22 cellular contexts compared by ENCODE assay signal in the genomic region with DNA sequence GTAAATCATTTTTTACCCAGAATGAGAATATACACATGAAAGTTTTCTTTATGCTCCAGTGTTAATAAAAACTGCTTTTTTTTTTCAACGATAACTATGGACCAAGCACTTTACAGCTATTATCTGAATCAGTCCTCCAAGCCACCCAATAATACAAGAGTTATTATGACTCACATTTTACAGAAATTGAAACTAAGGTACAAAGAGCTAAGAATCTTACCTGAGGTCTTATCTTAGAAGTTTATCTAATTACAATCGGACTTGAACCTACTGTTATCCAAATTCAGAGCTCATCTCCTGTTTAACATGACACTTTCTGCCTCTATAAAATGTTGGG. TPM values are rescaled to one million over a fixed set of nuclear protein-coding genes. Genes with fewer than 3 reads are reported as not detected.
DNase-seq lines count a peak whose midpoint lies in the region; ATAC-seq, FAIRE-seq and TF ChIP-seq lines count a peak whose summit lies in the region.
"Had no signal": no experiment of that assay in that cellular context is flagged by ENCODE, and none has a peak within 500 bp of the region (broad histone marks: within the 10 kb centered on the region; RNA-seq: fewer than 3 reads in every experiment).

No MANE protein-coding gene starts in this region.

- BruUV-seq in MCF 10A (replicated peaks; lab: Mats Ljungman, UMichigan) (no TSS peak), endothelial cell of umbilical vein (replicated peaks; lab: Mats Ljungman, UMichigan) (no TSS peak)

- no peak overlapping the region for H3K4me3 ChIP-seq in breast epithelium
- H3K4me3 ChIP-seq in RWPE2 (ENCODE audit: severe bottlenecking), result no peak overlapping the region
- H3K4me3 ChIP-seq in endothelial cell of umbilical vein (replicated peaks in 1 of 3; ENCODE audit: insufficient read depth in 1 of 3, low read depth in 1 of 3, low read length in 3 of 3), result no peak overlapping the region
- no peak overlapping the region for H3K4me3 ChIP-seq in skeletal muscle satellite cell (ENCODE audit: low read length)
- no peak overlapping the region for H3K4me3 ChIP-seq in stomach
- H3K4me3 ChIP-seq: suprapubic skin had no signal

- no peak overlapping the region for H3K4me3 Mint-ChIP-seq in MCF 10A (ENCODE audit: unreplicated experiment)
- H3K4me3 Mint-ChIP-seq: T-helper 1 cell treated with Interleukin-12 subunit alpha and Interleukin-12 subunit beta and Interleukin-4 antibody, amounts not matched to agents 30 μg/mL and 1 μg/mL, for 36 hours had no signal

- intact Hi-C loops in MCF 10A (cut with micrococcal nuclease), result no loop called here
- intact Hi-C loops in breast epithelium (cut with DNase I; ENCODE audit: low total_unique reads), result no loop called here
- intact Hi-C loops in endothelial cell of umbilical vein (cut with micrococcal nuclease), result loop anchor here (2.0 kb wide), 1 partner anchor 778 kb away; no protein-coding TSS in a partner anchor
- intact Hi-C loops in stomach (cut with DNase I; ENCODE audit: low total_unique reads), result no loop called here

- no peak for TF ChIP-seq EP300 in stomach (IDR thresholded peaks at IDR 0.05)

- H4K20me1 ChIP-seq in endothelial cell of umbilical vein (replicated peaks; ENCODE audit: control insufficient read depth, extremely low read depth, insufficient read depth, low read length), result no peaks in the 10 kb centered on the region

- peak; percentile 50; the same call in 1 of the 3 replicates for ATAC-seq in RWPE2 (ENCODE audit: low read depth)
- ATAC-seq: left ventricle myocardium superior had no signal

- H3K36me3 ChIP-seq in breast epithelium, result no peaks in the 10 kb centered on the region
- no peaks in the 10 kb centered on the region for H3K36me3 ChIP-seq in RWPE2 (ENCODE audit: low read depth)
- H3K36me3 ChIP-seq in endothelial cell of umbilical vein (ENCODE audit: control insufficient read depth in 2 of 2, extremely low read depth in 1 of 2, insufficient read depth in 2 of 2, low read length in 2 of 2), result no peaks in the 10 kb centered on the region
- no peaks in the 10 kb centered on the region for H3K36me3 ChIP-seq in skeletal muscle satellite cell (ENCODE audit: insufficient read depth, low read length)
- H3K36me3 ChIP-seq in stomach, result no peaks in the 10 kb centered on the region
- H3K36me3 ChIP-seq: neutrophil, suprapubic skin had no signal

- H3K4me2 ChIP-seq in endothelial cell of umbilical vein (ENCODE audit: insufficient read depth, low read length), result no peak overlapping the region
- peak overlapping the region; percentile 32 for H3K4me2 ChIP-seq in skeletal muscle satellite cell (ENCODE audit: low read length)

- no peaks in the 10 kb centered on the region for H3K9me3 Mint-ChIP-seq in MCF 10A (ENCODE audit: unreplicated experiment)
- H3K9me3 Mint-ChIP-seq: T-helper 1 cell treated with Interleukin-12 subunit alpha and Interleukin-12 subunit beta and Interleukin-4 antibody, amounts not matched to agents 30 μg/mL and 1 μg/mL, for 36 hours had no signal

- dilution Hi-C loops in endothelial cell of umbilical vein (cut with MboI; ENCODE audit: extremely low pct_ligation_motif_present, low sequenced_read_pairs), result no loop called here

- H3K9ac ChIP-seq in endothelial cell of umbilical vein (replicated peaks; ENCODE audit: extremely low read depth, insufficient read depth, low read length) (no peak overlapping the region), skeletal muscle satellite cell (ENCODE audit: low read depth, low read length) (peak overlapping the region; percentile 6)

- no peaks in the 10 kb centered on the region for H3K79me2 ChIP-seq in endothelial cell of umbilical vein (ENCODE audit: control insufficient read depth, insufficient read depth, low read length)

- H3K4me1 Mint-ChIP-seq in MCF 10A (ENCODE audit: insufficient read depth, unreplicated experiment), result peaks cover 23% of the 10 kb centered on the region

- H3K9me3 ChIP-seq in breast epithelium, result no peaks in the 10 kb centered on the region
- H3K9me3 ChIP-seq in RWPE2 (ENCODE audit: severe bottlenecking), result no peaks in the 10 kb centered on the region
- no peaks in the 10 kb centered on the region for H3K9me3 ChIP-seq in endothelial cell of umbilical vein (replicated peaks; ENCODE audit: control insufficient read depth, insufficient read depth, low read length)
- no peaks in the 10 kb centered on the region for H3K9me3 ChIP-seq in skeletal muscle satellite cell (replicated peaks; ENCODE audit: low read length)
- no peaks in the 10 kb centered on the region for H3K9me3 ChIP-seq in stomach
- H3K9me3 ChIP-seq: neutrophil, suprapubic skin had no signal

- TF ChIP-seq CTCF in MCF 10A (IDR thresholded peaks at IDR 0.05; ENCODE audit: unreplicated experiment) (no peak), breast epithelium (IDR thresholded peaks at IDR 0.05) (no peak), RWPE2 (IDR thresholded peaks at IDR 0.05; ENCODE audit: poor library complexity, severe bottlenecking) (no peak), endothelial cell of umbilical vein (IDR thresholded peaks at IDR 0.05; ENCODE audit: extremely low read depth in 1 of 2, insufficient read depth in 1 of 2, low read depth in 1 of 2, low read length in 2 of 2) (no peak), stomach (IDR thresholded peaks at IDR 0.05) (no peak)

- CTCF ChIA-PET in MCF 10A (lab: Yijun Ruan, JAX) (interaction anchor here (0.6 to 2.0 kb wide), 10 partner anchors 8 to 1507 kb away, joined by 3 to 15 read pairs (median 4); no protein-coding TSS in a partner anchor), endothelial cell of umbilical vein (lab: Charles Lee) (interaction anchor here (0.8 to 1.8 kb wide), 7 partner anchors 9 to 896 kb away, joined by 3 to 14 read pairs (median 4); no protein-coding TSS in a partner anchor)

- no peak for FAIRE-seq in endothelial cell of umbilical vein (lab: Jason Lieb, UNC)
- FAIRE-seq: D721Med had no signal

- H3K27ac ChIP-seq in breast epithelium (no peak overlapping the region), RWPE2 (ENCODE audit: poor library complexity, severe bottlenecking) (peak overlapping the region; percentile 71), endothelial cell of umbilical vein (ENCODE audit: insufficient read depth, low read depth, low read length) (peak overlapping the region; percentile 14), stomach (peak overlapping the region in 1 of 5 donors; percentile 56)
- H3K27ac ChIP-seq: HL-60, neutrophil, suprapubic skin had no signal

- no peaks in the 10 kb centered on the region for H3K4me1 ChIP-seq in breast epithelium
- H3K4me1 ChIP-seq in RWPE2 (ENCODE audit: insufficient read depth, poor library complexity, severe bottlenecking), result peaks cover 15% of the 10 kb centered on the region
- peaks cover 14% of the 10 kb centered on the region for H3K4me1 ChIP-seq in endothelial cell of umbilical vein (ENCODE audit: control insufficient read depth, extremely low read depth, insufficient read depth, low read length)
- peaks cover 22% of the 10 kb centered on the region for H3K4me1 ChIP-seq in skeletal muscle satellite cell (ENCODE audit: control insufficient read depth, insufficient read depth, low read length)
- peaks cover 3 to 18% (median 4%) of the 10 kb centered on the region in 4 donors for H3K4me1 ChIP-seq in stomach

- DNase-seq in MCF 10A (ENCODE audit: unreplicated experiment), result no peak
- DNase-seq in breast epithelium (ENCODE audit: low spot score in 2 of 2), result no peak
- no peak for DNase-seq in RWPE2 (ENCODE audit: low spot score)
- no peak for DNase-seq in endothelial cell of umbilical vein (ENCODE audit: low read depth, low spot score)
- no peak for DNase-seq in activated CD4-positive, CD25-positive, alpha-beta regulatory T cell treated with anti-CD3 and anti-CD28 coated beads, Interleukin-2, amount 50 U/mL, for 72 hours
- no peak for DNase-seq in HCEC 1CT
- no peak for DNase-seq in stomach
- DNase-seq: ACHN; activated CD4-positive, alpha-beta T cell treated with anti-CD3 and anti-CD28 coated beads, Interleukin-2, amount 50 U/mL, for 48 hours; C1 segment of cervical spinal cord; effector memory CD4-positive, alpha-beta T cell; glutamatergic neuron; left ventricle myocardium superior; NCI-H187; NCI-H774; SIG-M5 had no signal

- no peak overlapping the region for H2AFZ ChIP-seq in endothelial cell of umbilical vein (ENCODE audit: low read depth, low read length)

- no peak for TF ChIP-seq POLR2A in breast epithelium (IDR thresholded peaks at IDR 0.05)
- no peak for TF ChIP-seq POLR2A in endothelial cell of umbilical vein (IDR thresholded peaks at IDR 0.05; ENCODE audit: low read depth, low read length)
- no peak for TF ChIP-seq POLR2A in stomach (IDR thresholded peaks at IDR 0.05)

- H3K27me3 ChIP-seq in breast epithelium, result no peaks in the 10 kb centered on the region
- H3K27me3 ChIP-seq in RWPE2 (ENCODE audit: insufficient read depth, poor library complexity, severe bottlenecking), result no peaks in the 10 kb centered on the region
- H3K27me3 ChIP-seq in endothelial cell of umbilical vein (ENCODE audit: control insufficient read depth in 2 of 2, insufficient read depth in 2 of 2, low read length in 2 of 2), result no peaks in the 10 kb centered on the region
- H3K27me3 ChIP-seq in skeletal muscle satellite cell (ENCODE audit: control insufficient read depth, insufficient read depth, low read length), result no peaks in the 10 kb centered on the region
- H3K27me3 ChIP-seq in stomach, result no peaks in the 10 kb centered on the region
- H3K27me3 ChIP-seq: suprapubic skin had no signal

- POLR2A ChIA-PET in MCF 10A (lab: Yijun Ruan, JAX), result interaction anchor here (0.7 to 2.8 kb wide), 16 partner anchors 8 to 730 kb away, joined by 3 to 14 read pairs (median 4); no protein-coding TSS in a partner anchor
- POLR2A ChIA-PET in endothelial cell of umbilical vein (lab: Charles Lee), result no interaction called here

- no peaks in the 10 kb centered on the region for H3K36me3 Mint-ChIP-seq in MCF 10A (ENCODE audit: insufficient read depth, unreplicated experiment)

- 39 to 61% (median 47%) methylated on average over 2 of the region's 2 CpGs for WGBS in stomach, 5 donors

- peak overlapping the region; percentile 22 for H3K27ac Mint-ChIP-seq in MCF 10A (ENCODE audit: low read depth, unreplicated experiment)
- H3K27ac Mint-ChIP-seq: T-helper 1 cell treated with Interleukin-12 subunit alpha and Interleukin-12 subunit beta and Interleukin-4 antibody, amounts not matched to agents 30 μg/mL and 1 μg/mL, for 36 hours had no signal

- H3K9me1 ChIP-seq in endothelial cell of umbilical vein (replicated peaks; ENCODE audit: control insufficient read depth, extremely low read depth, insufficient read depth, low read length), result no peaks in the 10 kb centered on the region

- H3K27me3 Mint-ChIP-seq in MCF 10A (ENCODE audit: insufficient read depth, unreplicated experiment), result no peaks in the 10 kb centered on the region

RNA-seq across cellular contexts. Expression of a gene that starts 6.6 kb away (rescaled TPM):
- 37.1 and 37.7 TPM in 2 replicates for total RNA-seq in MCF 10A (2022)
- total RNA-seq in breast epithelium, result 100 to 1,000 TPM in 1 of 3 donors, 10 to 100 TPM in 2; 54.1 to 163 (median 67.2) TPM
- 47.6 and 48.5 TPM in 2 replicates for total RNA-seq in endothelial cell of umbilical vein
- 44.7 and 46.6 TPM in 2 replicates for polyA plus RNA-seq in endothelial cell of umbilical vein
- 26.5 and 27.1 TPM in 2 replicates for polyA plus RNA-seq in endothelial cell of umbilical vein (2011; cell fraction: cytosol; rRNA removed)
- 50.3 and 58.3 TPM in 2 replicates for polyA plus RNA-seq in endothelial cell of umbilical vein (2011; cell fraction: nucleus; rRNA removed)
- 28.4 and 38.6 TPM in 2 replicates for polyA plus RNA-seq in endothelial cell of umbilical vein (2012)
- polyA minus RNA-seq in endothelial cell of umbilical vein, result 143 and 150 TPM in 2 replicates
- polyA minus RNA-seq in endothelial cell of umbilical vein (2011; cell fraction: cytosol; rRNA and poly(A)+ RNA removed), result 3.6 TPM
- polyA minus RNA-seq in endothelial cell of umbilical vein (2011; cell fraction: nucleus; rRNA and poly(A)+ RNA removed), result 136 and 154 TPM in 2 replicates
- total RNA-seq in skeletal muscle satellite cell (2012; rRNA removed), result 7.2 and 11.2 TPM in 2 replicates
- 10 to 100 TPM; 12.9 to 43.7 (median 26.6) TPM for total RNA-seq in stomach
- polyA plus RNA-seq in stomach, result 1 to 10 TPM; 4.2 to 9.9 (median 7.8) TPM

Comparison
In these comparisons a context has a peak if more than half of its experiments do, and no peak if none do; other contexts are left out.
1. H3K27ac ChIP-seq: peak in RWPE2 (single experiment) and endothelial cell of umbilical vein (single experiment); none in breast epithelium (0 of 2).